1 cellular context compared by ENCODE assay signal in the genomic region with DNA sequence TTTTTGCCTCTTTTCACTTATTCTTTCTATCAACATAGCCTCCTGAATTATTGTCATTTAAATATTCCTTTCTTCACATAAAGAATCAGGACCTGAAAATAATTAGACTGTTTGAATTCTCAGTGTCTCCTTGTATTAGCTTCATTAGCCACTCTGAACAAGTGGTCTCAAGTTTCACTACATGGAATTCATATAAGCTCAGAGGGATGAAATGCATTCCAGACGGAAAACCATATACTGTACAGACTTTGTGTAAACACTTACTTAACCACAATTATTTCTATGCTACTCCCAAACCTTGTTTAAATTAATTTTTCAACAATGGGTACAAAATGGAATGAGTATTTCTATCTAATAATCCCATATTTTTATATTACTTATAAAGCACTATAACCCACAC.
TF ChIP-seq lines count a peak whose summit lies in the region.

No MANE protein-coding gene starts in this region.

TF ChIP-seq in SK-N-SH, 30 proteins besides CTCF, POLR2A, EP300 and RAD21 (continued from another document):
- TF ChIP-seq, protein P1, sequence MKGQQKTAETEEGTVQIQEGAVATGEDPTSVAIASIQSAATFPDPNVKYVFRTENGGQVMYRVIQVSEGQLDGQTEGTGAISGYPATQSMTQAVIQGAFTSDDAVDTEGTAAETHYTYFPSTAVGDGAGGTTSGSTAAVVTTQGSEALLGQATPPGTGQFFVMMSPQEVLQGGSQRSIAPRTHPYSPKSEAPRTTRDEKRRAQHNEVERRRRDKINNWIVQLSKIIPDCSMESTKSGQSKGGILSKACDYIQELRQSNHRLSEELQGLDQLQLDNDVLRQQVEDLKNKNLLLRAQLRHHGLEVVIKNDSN (IDR thresholded peaks at IDR 0.05; ENCODE audit: borderline replicate concordance, low read depth) = no peak
- no peak for TF ChIP-seq CHD2 (IDR thresholded peaks at IDR 0.05; ENCODE audit: low read length, partially characterized antibody)
- no peak for TF ChIP-seq GATA2 (CRISPR knock-in tag; IDR thresholded peaks at IDR 0.05)
- TF ChIP-seq TEAD4 (IDR thresholded peaks at IDR 0.05; ENCODE audit: borderline replicate concordance, insufficient read depth) = 0 out of 2 replicates have a peak, but pooled peaks have one; percentile 48
- no peak for TF ChIP-seq RXRA (IDR thresholded peaks at IDR 0.05; ENCODE audit: borderline replicate concordance, low read depth)
- TF ChIP-seq TCF12 (IDR thresholded peaks at IDR 0.05) = peak; percentile 87
- TF ChIP-seq, protein P2, sequence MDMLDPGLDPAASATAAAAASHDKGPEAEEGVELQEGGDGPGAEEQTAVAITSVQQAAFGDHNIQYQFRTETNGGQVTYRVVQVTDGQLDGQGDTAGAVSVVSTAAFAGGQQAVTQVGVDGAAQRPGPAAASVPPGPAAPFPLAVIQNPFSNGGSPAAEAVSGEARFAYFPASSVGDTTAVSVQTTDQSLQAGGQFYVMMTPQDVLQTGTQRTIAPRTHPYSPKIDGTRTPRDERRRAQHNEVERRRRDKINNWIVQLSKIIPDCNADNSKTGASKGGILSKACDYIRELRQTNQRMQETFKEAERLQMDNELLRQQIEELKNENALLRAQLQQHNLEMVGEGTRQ (IDR thresholded peaks at IDR 0.05; ENCODE audit: borderline replicate concordance, low read depth, low read length) = no peak
- peak; percentile 58 for TF ChIP-seq JUND (IDR thresholded peaks at IDR 0.05)
- TF ChIP-seq YY1 (IDR thresholded peaks at IDR 0.05; ENCODE audit: low read depth) = no peak
TF ChIP-seq in SK-N-SH: peak in this region for 6.
